Comparison of ENCODE assay signal across 10 cellular contexts in genomic region chr3:195893916-195894315, GRCh38. TPM values are rescaled to one million over a fixed set of nuclear protein-coding genes. Genes with fewer than 3 reads are reported as not detected.
DNase-seq lines count a peak whose midpoint lies in the region; ATAC-seq and TF ChIP-seq lines count a peak whose summit lies in the region.
"Had no signal": no experiment of that assay in that cellular context is flagged by ENCODE, and none has a peak within 500 bp of the region (broad histone marks: within the 10 kb centered on the region; RNA-seq: fewer than 3 reads in every experiment).

No MANE protein-coding gene starts in this region.

- TF ChIP-seq CTCF in tibial nerve (IDR thresholded peaks at IDR 0.05) = no peak
- TF ChIP-seq CTCF in WERI-Rb-1 (IDR thresholded peaks at IDR 0.05; ENCODE audit: low read depth, low read length) = no peak

- H3K27ac ChIP-seq in tibial nerve (peak overlapping the region in 3 of 4 donors; percentile 71 to 98 (median 90)), WERI-Rb-1 (no peak overlapping the region)
- H3K27ac ChIP-seq: SJSA1 had no signal

- intact Hi-C loops in Right ventricle myocardium superior (cut with DNase I) = loop anchor here (1.0 kb wide), 1 partner anchor 31 kb away; no protein-coding TSS in a partner anchor
- intact Hi-C loops in left cardiac atrium (cut with DNase I) = loop anchor here in 1 of 2 donors (1.0 kb wide), 2 partner anchors 31 to 35 kb away; no protein-coding TSS in a partner anchor

- peaks cover 0 to 84% (median 48%) of the 10 kb centered on the region in 4 donors for H3K4me1 ChIP-seq in tibial nerve

- H3K9me3 Mint-ChIP-seq in activated T-helper 17 cell treated with anti-CD3 and anti-CD28 coated beads, Interleukin-2, amount 50 U/mL, for 72 hours = no peaks in the 10 kb centered on the region
- H3K9me3 Mint-ChIP-seq in immature natural killer cell = no peaks in the 10 kb centered on the region

- TF ChIP-seq EP300 in tibial nerve (IDR thresholded peaks at IDR 0.05) = no peak

- ATAC-seq in Right ventricle myocardium superior (ENCODE audit: poor library complexity) = no peak
- no peak for ATAC-seq in left cardiac atrium
- ATAC-seq in activated T-helper 17 cell treated with anti-CD3 and anti-CD28 coated beads, Interleukin-2, amount 50 U/mL, for 72 hours (replicated peaks) = no peak
- no peak for ATAC-seq in HG02981 (IDR thresholded peaks at IDR 0.05; ENCODE audit: unreplicated experiment)

- no peak for TF ChIP-seq POLR2A in tibial nerve (IDR thresholded peaks at IDR 0.05)

- no peaks in the 10 kb centered on the region for H3K27me3 ChIP-seq in tibial nerve
- no peaks in the 10 kb centered on the region for H3K27me3 ChIP-seq in WERI-Rb-1 (ENCODE audit: insufficient read depth, low read depth, severe bottlenecking)
- H3K27me3 ChIP-seq: BE2C, SJSA1 had no signal

- H3K9me3 ChIP-seq in tibial nerve (no peaks in the 10 kb centered on the region), WERI-Rb-1 (ENCODE audit: severe bottlenecking) (no peaks in the 10 kb centered on the region)
- H3K9me3 ChIP-seq: BE2C, SJSA1 had no signal

- H3K36me3 Mint-ChIP-seq in activated T-helper 17 cell treated with anti-CD3 and anti-CD28 coated beads, Interleukin-2, amount 50 U/mL, for 72 hours (ENCODE audit: low read depth) = no peaks in the 10 kb centered on the region
- H3K36me3 Mint-ChIP-seq in immature natural killer cell = no peaks in the 10 kb centered on the region

- 68 to 77% methylated on average over 3 of the region's 4 CpGs for WGBS in tibial nerve, 2 donors

- H3K27ac Mint-ChIP-seq in activated T-helper 17 cell treated with anti-CD3 and anti-CD28 coated beads, Interleukin-2, amount 50 U/mL, for 72 hours = peak overlapping the region; percentile 95
- H3K27ac Mint-ChIP-seq in immature natural killer cell = peak overlapping the region in 3 of 6 donors; percentile 64 to 89 (median 83)

- peak overlapping the region; percentile 95 for H3K4me3 Mint-ChIP-seq in activated T-helper 17 cell treated with anti-CD3 and anti-CD28 coated beads, Interleukin-2, amount 50 U/mL, for 72 hours
- peak overlapping the region; percentile 18 to 89 (median 47) for H3K4me3 Mint-ChIP-seq in immature natural killer cell

- DNase-seq in Right ventricle myocardium superior = peak; percentile 28
- no peak for DNase-seq in left cardiac atrium
- no peak for DNase-seq in immature natural killer cell
- DNase-seq in tibial nerve (ENCODE audit: low spot score in 2 of 2) = no peak
- no peak for DNase-seq in WERI-Rb-1
- no peak for DNase-seq in superior temporal gyrus (ENCODE audit: extremely low spot score)

- H3K4me1 Mint-ChIP-seq in activated T-helper 17 cell treated with anti-CD3 and anti-CD28 coated beads, Interleukin-2, amount 50 U/mL, for 72 hours = peaks cover 23% of the 10 kb centered on the region
- peaks cover 34 to 46% of the 10 kb centered on the region in 2 donors for H3K4me1 Mint-ChIP-seq in immature natural killer cell

- no peak overlapping the region for H3K4me3 ChIP-seq in tibial nerve
- H3K4me3 ChIP-seq in WERI-Rb-1 (ENCODE audit: low read depth, low read length) = no peak overlapping the region

- no peaks in the 10 kb centered on the region for H3K27me3 Mint-ChIP-seq in activated T-helper 17 cell treated with anti-CD3 and anti-CD28 coated beads, Interleukin-2, amount 50 U/mL, for 72 hours
- H3K27me3 Mint-ChIP-seq in immature natural killer cell (ENCODE audit: low read depth in 3 of 3) = peaks cover 0 to 11% (median 0%) of the 10 kb centered on the region in 3 donors

- H3K36me3 ChIP-seq in tibial nerve = no peaks in the 10 kb centered on the region
- H3K36me3 ChIP-seq in WERI-Rb-1 = no peaks in the 10 kb centered on the region
- H3K36me3 ChIP-seq: BE2C, SJSA1 had no signal

RNA-seq across cellular contexts. Expression of gene TNK2, which starts 14.4 kb away (rescaled TPM):
- total RNA-seq in Right ventricle myocardium superior = 26.7 TPM
- total RNA-seq in left cardiac atrium = 10 to 100 TPM; 47.6 to 50.4 TPM
- total RNA-seq in activated T-helper 17 cell treated with anti-CD3 and anti-CD28 coated beads, Interleukin-2, amount 50 U/mL, for 72 hours = 10 to 100 TPM; 56.5 to 67.7 TPM
- 1 to 10 TPM; 1.4 to 4.9 (median 1.6) TPM for polyA plus RNA-seq in immature natural killer cell
- total RNA-seq in tibial nerve = 10 to 100 TPM; 22.2 to 81.9 (median 34.0) TPM
